In the genomic region with DNA sequence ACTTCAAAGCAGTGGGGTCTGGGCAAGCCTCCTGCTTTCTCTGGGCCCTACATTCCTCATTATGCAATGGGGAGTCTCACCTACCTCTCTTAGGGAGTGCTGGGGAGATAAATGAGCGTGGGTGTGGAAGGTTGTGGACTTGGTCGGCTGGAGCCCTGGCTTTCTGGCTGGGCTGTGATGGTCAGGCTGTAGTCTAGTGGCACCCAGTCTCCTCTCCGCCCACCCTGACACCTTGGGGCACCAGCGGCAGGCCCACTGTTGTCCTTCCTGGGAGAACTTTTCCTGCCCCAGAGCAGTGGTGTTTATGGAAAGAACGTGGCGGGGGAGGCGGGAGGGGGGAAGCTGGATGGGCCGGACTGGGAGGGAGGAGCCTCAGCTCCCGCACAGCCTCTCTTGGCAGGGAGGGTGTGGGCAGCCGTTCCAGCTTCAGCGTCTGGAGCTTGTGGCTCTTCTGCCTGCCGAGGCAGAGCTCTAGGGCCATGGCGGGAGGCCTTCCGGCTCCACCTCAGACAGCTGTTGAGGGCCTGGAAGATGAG, we compare ENCODE assay signal across 9 cellular contexts. TPM values are rescaled to one million over a fixed set of nuclear protein-coding genes. Genes with fewer than 3 reads are reported as not detected.
A peak's percentile ranks its signal among the peaks of the same experiment; 100 is the strongest.
DNase-seq lines count a peak whose midpoint lies in the region; ATAC-seq and TF ChIP-seq lines count a peak whose summit lies in the region.
"Had no signal": no experiment of that assay in that cellular context is flagged by ENCODE, and none has a peak within 500 bp of the region (broad histone marks: within the 10 kb centered on the region; RNA-seq: fewer than 3 reads in every experiment).

No MANE protein-coding gene starts in this region.

- no peaks in the 10 kb centered on the region for H3K9me3 Mint-ChIP-seq in type B pancreatic cell

- WGBS in sigmoid colon, 2 donors = 10 to 35% methylated on average over 14 of the region's 14 CpGs

- no peak overlapping the region for H3K4me3 Mint-ChIP-seq in type B pancreatic cell

- no peak for ATAC-seq in HG03175 (IDR thresholded peaks at IDR 0.05; ENCODE audit: unreplicated experiment)

- H3K36me3 Mint-ChIP-seq in type B pancreatic cell = no peaks in the 10 kb centered on the region

- no peaks in the 10 kb centered on the region for H3K9me3 ChIP-seq in right atrium auricular region
- no peaks in the 10 kb centered on the region for H3K9me3 ChIP-seq in sigmoid colon

- H3K4me3 ChIP-seq in right atrium auricular region (no peak overlapping the region), sigmoid colon (peak overlapping the region in 3 of 4 donors; percentile 22 to 69 (median 28))

- TF ChIP-seq CTCF in right atrium auricular region (IDR thresholded peaks at IDR 0.05) = no peak
- TF ChIP-seq CTCF in sigmoid colon (IDR thresholded peaks at IDR 0.05) = no peak
- TF ChIP-seq CTCF in type B pancreatic cell (conservative IDR thresholded peaks at IDR 0.05) = no peak

- intact Hi-C loops in sigmoid colon (cut with DNase I) = loop anchor here (5.0 to 10.0 kb wide), 2 partner anchors 77 to 450 kb away; a partner anchor contains a TSS

- TF ChIP-seq EP300 in sigmoid colon (IDR thresholded peaks at IDR 0.05) = no peak

- H3K27ac ChIP-seq in right atrium auricular region (peak overlapping the region in 1 of 2 donors; percentile 31), sigmoid colon (peak overlapping the region; percentile 90 to 95 (median 90))

- H3K4me1 Mint-ChIP-seq in type B pancreatic cell (ENCODE audit: unreplicated experiment) = peaks cover 11% of the 10 kb centered on the region

- H3K27ac Mint-ChIP-seq in type B pancreatic cell = no peak overlapping the region

- H3K4me1 ChIP-seq in right atrium auricular region (peaks cover 0 to 31% of the 10 kb centered on the region in 2 donors), sigmoid colon (peaks cover 0 to 77% (median 72%) of the 10 kb centered on the region in 4 donors)

- peaks cover 50% of the 10 kb centered on the region for H3K27me3 Mint-ChIP-seq in type B pancreatic cell

- no peaks in the 10 kb centered on the region for H3K36me3 ChIP-seq in right atrium auricular region
- H3K36me3 ChIP-seq in sigmoid colon = peaks cover 7 to 17% (median 13%) of the 10 kb centered on the region in 4 donors

- TF ChIP-seq POLR2A in sigmoid colon (IDR thresholded peaks at IDR 0.05) = peak; percentile 40 to 51

- peak; percentile 78 for DNase-seq in HCEC 1CT
- peak; percentile 65 for DNase-seq in amniotic epithelial cell (ENCODE audit: low read depth)
- peak; percentile 84 for DNase-seq in right atrium auricular region (ENCODE audit: low spot score)
- DNase-seq in sigmoid colon = peak; percentile 95
- no peak for DNase-seq in RPMI8226
- DNase-seq in type B pancreatic cell (ENCODE audit: extremely low spot score, unreplicated experiment) = no peak
- no peak for DNase-seq in activated naive CD4-positive, alpha-beta T cell treated with Interleukin-2 at 50 U/mL for 16 hours
- DNase-seq: cortex of kidney had no signal

- H3K27me3 ChIP-seq in right atrium auricular region = no peaks in the 10 kb centered on the region
- no peaks in the 10 kb centered on the region for H3K27me3 ChIP-seq in sigmoid colon

RNA-seq across cellular contexts. Expression of a gene that starts 4.1 kb away (rescaled TPM):
- 10 to 100 TPM; 14.6 to 46.0 TPM for total RNA-seq in right atrium auricular region
- total RNA-seq in sigmoid colon = 100 to 1,000 TPM in 2 of 4 donors, 10 to 100 TPM in 2; 72.6 to 150 (median 121) TPM
- 10 to 100 TPM in 1 of 3 donors, 1 to 10 TPM in 2; 3.0 to 10.8 (median 4.2) TPM for polyA plus RNA-seq in sigmoid colon
- 1.1 and 1.7 TPM in 2 replicates for total RNA-seq in type B pancreatic cell (ENCODE audit: low replicate concordance)

Comparison
In these comparisons a context has a peak if more than half of its experiments do, and no peak if none do; other contexts are left out.
1. DNase-seq: peak in HCEC 1CT (single experiment), amniotic epithelial cell (single experiment), right atrium auricular region (single experiment) and sigmoid colon (single experiment); none in RPMI8226 (single experiment), type B pancreatic cell (single experiment) and activated naive CD4-positive, alpha-beta T cell treated with Interleukin-2 at 50 U/mL for 16 hours (single experiment).
2. H3K4me3 ChIP-seq: peak in sigmoid colon (3 of 4); none in right atrium auricular region (0 of 2).